In the genomic region with DNA sequence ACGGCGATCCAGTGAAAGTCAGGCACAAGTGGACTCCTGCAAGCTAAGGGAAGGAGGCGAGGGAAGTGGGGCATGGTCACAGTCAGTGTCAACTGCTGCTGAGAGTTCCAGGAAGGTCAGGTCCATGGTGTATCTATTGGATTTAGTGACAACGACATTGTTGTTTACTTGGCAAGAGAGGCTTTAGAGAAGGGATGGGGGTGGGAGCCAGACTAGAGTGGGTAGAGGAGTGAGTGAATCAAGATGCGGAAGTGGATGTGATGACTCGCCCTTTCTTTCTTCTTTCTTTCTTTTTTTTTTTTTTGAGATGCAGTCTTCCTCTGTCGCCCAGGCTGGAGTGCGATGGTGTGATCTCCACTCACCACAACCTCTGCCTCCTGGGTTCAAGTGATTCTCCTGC, we compare ENCODE assay signal across 11 cellular contexts. TPM values are rescaled to one million over a fixed set of nuclear protein-coding genes. Genes with fewer than 3 reads are reported as not detected.
A peak's percentile ranks its signal among the peaks of the same experiment; 100 is the strongest.
DNase-seq lines count a peak whose midpoint lies in the region; TF ChIP-seq lines count a peak whose summit lies in the region.
"Had no signal": no experiment of that assay in that cellular context is flagged by ENCODE, and none has a peak within 500 bp of the region (broad histone marks: within the 10 kb centered on the region; RNA-seq: fewer than 3 reads in every experiment).

No MANE protein-coding gene starts in this region.

- CTCF ChIA-PET in activated naive CD4-positive, alpha-beta T cell treated with anti-CD3 and anti-CD28 coated beads, Interleukin-2, amount 10 ng/mL, durations not matched to agents 7 days and 5 days (lab: Charles Lee), result interaction anchor here (0.6 kb wide), 1 partner anchor 34 kb away, joined by 3 read pairs; no protein-coding TSS in a partner anchor

- peaks cover 7% of the 10 kb centered on the region for H3K9me3 Mint-ChIP-seq in activated naive CD4-positive, alpha-beta T cell treated with anti-CD3 and anti-CD28 coated beads, Interleukin-2, amount 10 ng/mL, durations not matched to agents 7 days and 5 days
- H3K9me3 Mint-ChIP-seq in progenitor cell of endocrine pancreas (ENCODE audit: low read depth), result peaks cover 9% of the 10 kb centered on the region

- no peak overlapping the region for H3K4me3 Mint-ChIP-seq in activated naive CD4-positive, alpha-beta T cell treated with anti-CD3 and anti-CD28 coated beads, Interleukin-2, amount 10 ng/mL, durations not matched to agents 7 days and 5 days
- no peak overlapping the region for H3K4me3 Mint-ChIP-seq in progenitor cell of endocrine pancreas (ENCODE audit: low read depth)

- H3K36me3 Mint-ChIP-seq in activated naive CD4-positive, alpha-beta T cell treated with anti-CD3 and anti-CD28 coated beads, Interleukin-2, amount 10 ng/mL, durations not matched to agents 7 days and 5 days, result peaks cover 71% of the 10 kb centered on the region
- H3K36me3 Mint-ChIP-seq in progenitor cell of endocrine pancreas (ENCODE audit: insufficient read depth), result no peaks in the 10 kb centered on the region

- H3K27ac Mint-ChIP-seq in activated naive CD4-positive, alpha-beta T cell treated with anti-CD3 and anti-CD28 coated beads, Interleukin-2, amount 10 ng/mL, durations not matched to agents 7 days and 5 days, result peak overlapping the region; percentile 80
- H3K27ac Mint-ChIP-seq in progenitor cell of endocrine pancreas, result no peak overlapping the region

- TF ChIP-seq CTCF in progenitor cell of endocrine pancreas (IDR thresholded peaks at IDR 0.05; ENCODE audit: unreplicated experiment), result no peak

- peaks cover 34% of the 10 kb centered on the region for H3K4me1 Mint-ChIP-seq in activated naive CD4-positive, alpha-beta T cell treated with anti-CD3 and anti-CD28 coated beads, Interleukin-2, amount 10 ng/mL, durations not matched to agents 7 days and 5 days
- no peaks in the 10 kb centered on the region for H3K4me1 Mint-ChIP-seq in progenitor cell of endocrine pancreas (ENCODE audit: low read depth)

- DNase-seq in EH (ENCODE audit: low read depth) (peak; percentile 9), NOMO-1 (lab: John Stamatoyannopoulos, UW; ENCODE audit: unreplicated experiment in 2 of 2) (peak; percentile 63 to 78), medulla oblongata (ENCODE audit: extremely low spot score) (peak; percentile 35), HuH-7 (ENCODE audit: low spot score) (no peak), NCI-H1105 treated with DMSO at 0.1 percent for 48 hours (lab: John Stamatoyannopoulos, UW) (no peak), NCI-H2171 treated with DMSO at 0.1 percent for 48 hours (lab: John Stamatoyannopoulos, UW) (no peak), progenitor cell of endocrine pancreas (ENCODE audit: low spot score, unreplicated experiment) (no peak)
- DNase-seq in activated naive CD4-positive, alpha-beta T cell treated with anti-CD3 and anti-CD28 coated beads, Interleukin-2, amount 10 ng/mL, durations not matched to agents 7 days and 5 days, result peak; percentile 54
- DNase-seq: NCI-H1092, SHP77 had no signal

- no peaks in the 10 kb centered on the region for H3K27me3 Mint-ChIP-seq in activated naive CD4-positive, alpha-beta T cell treated with anti-CD3 and anti-CD28 coated beads, Interleukin-2, amount 10 ng/mL, durations not matched to agents 7 days and 5 days
- H3K27me3 Mint-ChIP-seq in progenitor cell of endocrine pancreas, result peaks cover 25% of the 10 kb centered on the region

RNA-seq across cellular contexts. Expression of a gene that starts 12.5 kb away (rescaled TPM):
- total RNA-seq in progenitor cell of endocrine pancreas, result not detected in 2 replicates
- total RNA-seq: G401 had no signal

Comparison
In these comparisons a context has a peak if more than half of its experiments do, and no peak if none do; other contexts are left out.
1. DNase-seq: peak in EH (single experiment), NOMO-1 (2 of 2), activated naive CD4-positive, alpha-beta T cell treated with anti-CD3 and anti-CD28 coated beads, Interleukin-2, amount 10 ng/mL, durations not matched to agents 7 days and 5 days (single experiment) and medulla oblongata (single experiment); none in HuH-7 (single experiment), NCI-H1105 treated with DMSO at 0.1 percent for 48 hours (single experiment), NCI-H2171 treated with DMSO at 0.1 percent for 48 hours (single experiment) and progenitor cell of endocrine pancreas (single experiment).